ENCODE assay signal across 8 cellular contexts in the genomic region with DNA sequence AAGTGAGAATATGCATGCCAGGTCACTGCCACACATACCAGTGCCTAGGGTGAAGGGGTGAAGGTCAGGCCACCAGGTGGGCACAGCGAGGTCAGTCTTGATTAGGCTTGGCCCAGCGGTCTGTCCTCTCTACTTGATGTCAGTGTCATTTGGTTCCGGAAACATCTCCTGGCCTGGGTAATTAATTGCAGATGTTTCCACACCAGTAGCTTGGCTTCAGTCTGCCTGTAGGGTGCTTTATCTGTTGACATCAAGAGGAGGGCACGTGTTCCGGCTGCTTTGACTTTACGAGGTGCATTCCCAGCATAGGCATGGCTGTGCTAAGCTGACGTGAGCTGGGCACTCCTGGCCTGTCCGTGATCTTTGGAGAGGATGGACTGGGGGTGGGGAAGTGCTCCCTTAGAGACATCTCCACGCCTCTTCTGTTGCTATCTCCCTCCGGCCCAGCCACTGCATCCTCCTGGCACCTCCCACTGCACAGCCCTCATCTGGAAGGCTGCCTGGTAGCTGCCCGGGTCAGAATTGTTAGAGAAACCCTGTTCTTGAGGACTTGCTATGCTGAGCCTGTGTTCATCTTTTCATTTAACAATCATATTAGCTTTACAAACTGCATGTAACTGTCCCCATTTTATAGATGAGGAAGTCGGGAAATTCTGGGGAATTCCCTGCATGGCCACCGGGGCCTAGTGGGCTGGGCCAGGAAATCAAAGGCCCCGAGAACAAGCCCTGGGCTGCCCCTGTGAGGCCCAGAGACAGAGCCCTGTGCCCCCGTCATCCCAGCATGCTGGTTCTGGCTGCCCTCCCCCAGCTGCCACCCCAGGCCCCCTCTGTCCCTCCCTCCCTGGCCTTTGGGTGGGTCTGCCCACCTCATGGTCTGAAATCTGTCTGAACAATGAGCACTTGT. TPM values are rescaled to one million over a fixed set of nuclear protein-coding genes. Genes with fewer than 3 reads are reported as not detected.
A peak's percentile ranks its signal among the peaks of the same experiment; 100 is the strongest.
DNase-seq lines count a peak whose midpoint lies in the region; ATAC-seq and TF ChIP-seq lines count a peak whose summit lies in the region.

No MANE protein-coding gene starts in this region.

- CTCF ChIA-PET in PC-3 (lab: Charles Lee), result interaction anchor here (0.8 kb wide), 1 partner anchor 149 kb away, joined by 5 read pairs; no protein-coding TSS in a partner anchor

- H2BK20ac ChIP-seq in H9 (ENCODE audit: low read depth, low read length, poor library complexity, severe bottlenecking), result no peak overlapping the region

- no peak overlapping the region for H2BK120ac ChIP-seq in H9 (ENCODE audit: low read depth, low read length, poor library complexity, severe bottlenecking)

- no peaks in the 10 kb centered on the region for H4K20me1 ChIP-seq in H9 (ENCODE audit: control insufficient read depth, insufficient read depth, insufficient read length)
- H4K20me1 ChIP-seq in PC-3 (ENCODE audit: low read length), result no peaks in the 10 kb centered on the region

- H3K27me3 Mint-ChIP-seq in H9 (ENCODE audit: low read depth), result peaks cover 1% of the 10 kb centered on the region; the same call in 1 of the 2 replicates
- no peaks in the 10 kb centered on the region for H3K27me3 Mint-ChIP-seq in activated naive CD8-positive, alpha-beta T cell

- no peak overlapping the region for H4K5ac ChIP-seq in H9 (ENCODE audit: insufficient read length, low read depth, low read length)

- peaks cover 9 to 72% (median 40%) of the 10 kb centered on the region in 3 experiments for H3K36me3 Mint-ChIP-seq in H9 (ENCODE audit: insufficient read depth in 1 of 3, low read depth in 3 of 3)
- peaks cover 4% of the 10 kb centered on the region for H3K36me3 Mint-ChIP-seq in activated naive CD8-positive, alpha-beta T cell

- H3F3A ChIP-seq in PC-3 (ENCODE audit: low read length, unreplicated experiment), result no peaks in the 10 kb centered on the region

- peaks cover 27 to 30% of the 10 kb centered on the region in 2 experiments for H3K4me1 Mint-ChIP-seq in H9
- peaks cover 51% of the 10 kb centered on the region for H3K4me1 Mint-ChIP-seq in activated naive CD8-positive, alpha-beta T cell (ENCODE audit: low read depth)

- no peaks in the 10 kb centered on the region; the same call in 1 of the 2 replicates for H3K4me1 ChIP-seq in H9 (ENCODE audit: insufficient read depth, low read length)
- H3K4me1 ChIP-seq in PC-3 (ENCODE audit: insufficient read depth, low read length), result peaks cover 61% of the 10 kb centered on the region

- no peaks in the 10 kb centered on the region for H3K79me1 ChIP-seq in H9 (ENCODE audit: insufficient read depth, low read depth, low read length, poor library complexity, severe bottlenecking)

- peak; percentile 96 for DNase-seq in GM04504 (ENCODE audit: low read depth)
- DNase-seq in H9, result no peak
- DNase-seq in PC-3, result peak; percentile 81
- DNase-seq in iPS-NIHi11 (ENCODE audit: low spot score), result peak; percentile 43
- peak; percentile 27 for DNase-seq in stimulated activated CD4-positive, alpha-beta T cell treated with anti-CD3 and anti-CD28 coated beads, Interleukin-1b, Interleukin-23, amount 100 ng/mL, for 48 hours
- no peak for DNase-seq in occipital lobe (lab: John Stamatoyannopoulos, UW)

- H4K8ac ChIP-seq in H9 (replicated peaks; ENCODE audit: insufficient read length, low read depth, low read length), result no peak overlapping the region

- H3K36me3 ChIP-seq in PC-3 (ENCODE audit: low read depth, low read length), result peaks cover 16% of the 10 kb centered on the region; the same call in 1 of the 2 replicates

- H3K14ac ChIP-seq in H9 (ENCODE audit: insufficient read depth, low read length), result no peak overlapping the region

- H2AFZ ChIP-seq in H9 (ENCODE audit: low read length), result no peak overlapping the region
- H2AFZ ChIP-seq in PC-3 (ENCODE audit: low read length), result no peak overlapping the region

- no peak overlapping the region for H3K4me3 Mint-ChIP-seq in H9
- peak overlapping the region; percentile 74 for H3K4me3 Mint-ChIP-seq in activated naive CD8-positive, alpha-beta T cell

- no peaks in the 10 kb centered on the region for H3K9me2 ChIP-seq in PC-3 (replicated peaks; ENCODE audit: low read length)

- H3K9me3 Mint-ChIP-seq in H9, result no peaks in the 10 kb centered on the region
- no peaks in the 10 kb centered on the region for H3K9me3 Mint-ChIP-seq in activated naive CD8-positive, alpha-beta T cell (ENCODE audit: low read depth)

- H3K4me3 ChIP-seq in PC-3 (ENCODE audit: low read length), result no peak overlapping the region

- H3K9me3 ChIP-seq in H9 (ENCODE audit: control insufficient read depth, low read depth, low read length) (no peaks in the 10 kb centered on the region), PC-3 (ENCODE audit: low read length) (no peaks in the 10 kb centered on the region)

- H3T11ph ChIP-seq in H9 (ENCODE audit: low read length), result no peak overlapping the region

- no peaks in the 10 kb centered on the region for H3K23me2 ChIP-seq in H9 (ENCODE audit: insufficient read length, low read depth, low read length, poor library complexity, severe bottlenecking)

- H3K27ac ChIP-seq in H9 (ENCODE audit: insufficient read length, low read depth, low read length) (no peak overlapping the region), PC-3 (ENCODE audit: low read length) (peak overlapping the region; percentile 85)

- no peak overlapping the region for H2BK12ac ChIP-seq in H9 (ENCODE audit: insufficient read length, low read depth, low read length)

- no peak overlapping the region for H4K91ac ChIP-seq in H9 (ENCODE audit: insufficient read length, low read depth, low read length)

- no peaks in the 10 kb centered on the region for H3K27me3 ChIP-seq in H9 (ENCODE audit: insufficient read depth, low read length)
- H3K27me3 ChIP-seq in PC-3 (ENCODE audit: low read length), result no peaks in the 10 kb centered on the region

- TF ChIP-seq CTCF in H9 (conservative IDR thresholded peaks at IDR 0.05) (peak; percentile 41; the same call in 2 of the 3 replicates), PC-3 (conservative IDR thresholded peaks at IDR 0.05; ENCODE audit: low read depth, low read length) (no peak)

- no peak overlapping the region for H2AK5ac ChIP-seq in H9 (ENCODE audit: insufficient read length, low read length)

- no peak overlapping the region for H2BK15ac ChIP-seq in H9 (ENCODE audit: low read depth, low read length)

- no peak overlapping the region for H2BK5ac ChIP-seq in H9 (ENCODE audit: insufficient read length, low read length)

- no peak overlapping the region for H3K23ac ChIP-seq in H9 (ENCODE audit: insufficient read length, low read depth, low read length)

- no peak overlapping the region for H3K4ac ChIP-seq in H9 (ENCODE audit: low read depth, low read length)

- H3K9ac ChIP-seq in H9 (ENCODE audit: extremely low read depth, insufficient read length, low read length) (no peak overlapping the region), PC-3 (ENCODE audit: low read length) (peak overlapping the region; percentile 64)

- no peak overlapping the region for H3K56ac ChIP-seq in H9 (ENCODE audit: insufficient read length, low read depth, low read length)

- H3K18ac ChIP-seq in H9 (ENCODE audit: insufficient read length, low read depth, low read length), result no peak overlapping the region

- H3K79me2 ChIP-seq in H9 (ENCODE audit: insufficient read depth, low read length) (peaks cover 1% of the 10 kb centered on the region; the same call in 1 of the 2 replicates), PC-3 (ENCODE audit: low read length) (peaks cover 27% of the 10 kb centered on the region)

- no CpG with 5 or more reads among the region's 15 CpGs for WGBS in H9 (ENCODE audit: extremely low coverage, insufficient read length, low lambda C conversion rate)

- no peak overlapping the region for H3K4me2 ChIP-seq in H9 (ENCODE audit: insufficient read depth, insufficient read length, low read length)
- H3K4me2 ChIP-seq in PC-3 (ENCODE audit: low read length), result peak overlapping the region; percentile 28; the same call in 1 of the 2 replicates

- BruUV-seq in PC-3 (replicated peaks; lab: Mats Ljungman, UMichigan), result no TSS peak

- intact Hi-C loops in PC-3 (cut with micrococcal nuclease), result no loop called here

- POLR2A ChIA-PET in PC-3 (lab: Charles Lee; ENCODE audit: unreplicated experiment), result interaction anchor here (0.6 kb wide), 1 partner anchor 332 kb away, joined by 5 read pairs; no protein-coding TSS in a partner anchor

- peak overlapping the region; percentile 57 to 94 (median 59); a peak in 4 of 7 replicates for H3K27ac Mint-ChIP-seq in H9
- peak overlapping the region; percentile 97 for H3K27ac Mint-ChIP-seq in activated naive CD8-positive, alpha-beta T cell

- ATAC-seq in PC-3 (peak; percentile 78), GM18858 (IDR thresholded peaks at IDR 0.05; ENCODE audit: unreplicated experiment) (no peak)

RNA-seq across cellular contexts. Expression of a gene that starts 29.1 kb away (rescaled TPM):
- total RNA-seq in H9 (2021) (99.7 and 101 TPM in 2 replicates), PC-3 (2014; rRNA removed) (33.2 and 42.3 TPM in 2 replicates), occipital lobe (3.7 TPM)

Comparison
In these comparisons a context has a peak if more than half of its experiments do, and no peak if none do; other contexts are left out.
1. DNase-seq: peak in GM04504 (single experiment), PC-3 (single experiment), iPS-NIHi11 (single experiment) and stimulated activated CD4-positive, alpha-beta T cell treated with anti-CD3 and anti-CD28 coated beads, Interleukin-1b, Interleukin-23, amount 100 ng/mL, for 48 hours (single experiment); none in H9 (single experiment) and occipital lobe (single experiment).